Comparison of ENCODE assay signal across 28 cellular contexts in the genomic region with DNA sequence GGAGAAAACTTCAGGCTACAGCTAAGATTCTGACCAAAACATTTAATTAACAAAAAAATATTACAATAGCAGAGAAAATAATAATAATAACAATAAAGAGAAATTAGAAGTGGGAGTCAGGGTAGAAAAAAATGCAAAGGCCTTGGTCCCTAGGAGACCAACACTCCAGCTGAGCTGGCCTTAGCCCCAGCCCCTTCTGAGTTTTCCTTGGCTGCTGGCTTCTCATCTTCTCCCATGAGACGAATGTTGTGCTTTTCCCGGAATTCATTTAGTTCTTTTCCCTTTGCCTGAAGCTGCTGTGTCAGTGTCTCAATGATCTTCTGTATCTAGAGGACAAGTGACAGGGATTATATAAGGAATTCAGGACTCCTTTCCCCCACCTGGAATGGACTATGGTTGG. TPM values are rescaled to one million over a fixed set of nuclear protein-coding genes. Genes with fewer than 3 reads are reported as not detected.
"Had no signal": no experiment of that assay in that cellular context is flagged by ENCODE, and none has a peak within 500 bp of the region (broad histone marks: within the 10 kb centered on the region; RNA-seq: fewer than 3 reads in every experiment).

No MANE protein-coding gene starts in this region.

- H3K4me3 Mint-ChIP-seq: activated CD8-positive, alpha-beta T cell treated with anti-CD3 and anti-CD28 coated beads for 36 hours; activated naive CD8-positive, alpha-beta T cell treated with anti-CD3 and anti-CD28 coated beads, Interleukin-2, amount 50 U/mL, for 24 hours; activated T-helper 1 cell treated with anti-CD3 and anti-CD28 coated beads, Interleukin-12 subunit alpha, Interleukin-12 subunit beta, Interleukin-2, Interleukin-4 antibody, amounts not matched to agents 30 ng/mL and 10 ng/mL and 1 ng/mL, durations not matched to agents 14 hours and 24 hours and 36 hours; T-helper 1 cell treated with Interleukin-12 subunit alpha and Interleukin-12 subunit beta and Interleukin-4 antibody, amounts not matched to agents 30 μg/mL and 1 μg/mL, for 36 hours had no signal

- H3K9me3 ChIP-seq: Peyer's patch, SJCRH30 had no signal

- H3K27ac Mint-ChIP-seq: activated CD8-positive, alpha-beta T cell treated with anti-CD3 and anti-CD28 coated beads for 36 hours; activated naive CD4-positive, alpha-beta T cell treated with anti-CD3 and anti-CD28 coated beads, Interleukin-2, amount 50 U/mL, for 72 hours; activated naive CD8-positive, alpha-beta T cell treated with anti-CD3 and anti-CD28 coated beads, Interleukin-2, amount 50 U/mL, for 24 hours; activated T-helper 1 cell treated with anti-CD3 and anti-CD28 coated beads, Interleukin-12 subunit alpha, Interleukin-12 subunit beta, Interleukin-2, Interleukin-4 antibody, amounts not matched to agents 30 ng/mL and 10 ng/mL and 1 ng/mL, durations not matched to agents 14 hours and 24 hours and 36 hours; brain; T-helper 1 cell treated with Interleukin-12 subunit alpha and Interleukin-12 subunit beta and Interleukin-4 antibody, amounts not matched to agents 30 μg/mL and 1 μg/mL, for 36 hours had no signal

- H3K27me3 ChIP-seq: Peyer's patch, SJCRH30 had no signal

- H3K4me1 ChIP-seq: SJCRH30 had no signal

- H3K27me3 Mint-ChIP-seq: activated CD8-positive, alpha-beta T cell treated with anti-CD3 and anti-CD28 coated beads for 36 hours; activated naive CD8-positive, alpha-beta T cell treated with anti-CD3 and anti-CD28 coated beads, Interleukin-2, amount 50 U/mL, for 24 hours had no signal

- H3K4me3 ChIP-seq: Peyer's patch, SJCRH30 had no signal

- H3K9me3 Mint-ChIP-seq: activated CD8-positive, alpha-beta T cell treated with anti-CD3 and anti-CD28 coated beads for 36 hours; activated naive CD4-positive, alpha-beta T cell treated with anti-CD3 and anti-CD28 coated beads, Interleukin-2, amount 50 U/mL, for 72 hours; activated naive CD8-positive, alpha-beta T cell treated with anti-CD3 and anti-CD28 coated beads, Interleukin-2, amount 50 U/mL, for 24 hours; activated T-helper 1 cell treated with anti-CD3 and anti-CD28 coated beads, Interleukin-12 subunit alpha, Interleukin-12 subunit beta, Interleukin-2, Interleukin-4 antibody, amounts not matched to agents 30 ng/mL and 10 ng/mL and 1 ng/mL, durations not matched to agents 14 hours and 24 hours and 36 hours; T-helper 1 cell treated with Interleukin-12 subunit alpha and Interleukin-12 subunit beta and Interleukin-4 antibody, amounts not matched to agents 30 μg/mL and 1 μg/mL, for 36 hours had no signal

- DNase-seq: activated CD4-positive, alpha-beta T cell treated with anti-CD3 and anti-CD28 coated beads for 4 hours; activated CD8-positive, alpha-beta memory T cell treated with anti-CD3 and anti-CD28 coated beads, Interleukin-2, amount 50 U/mL, for 48 hours; activated CD8-positive, alpha-beta T cell treated with anti-CD3 and anti-CD28 coated beads for 36 hours; activated effector memory CD4-positive, alpha-beta T cell treated with anti-CD3 and anti-CD28 coated beads, Interleukin-2, amount 50 U/mL, for 16 hours; activated naive CD4-positive, alpha-beta T cell treated with Interleukin-2 at 50 U/mL for 16 hours; activated naive CD8-positive, alpha-beta T cell treated with anti-CD3 and anti-CD28 coated beads, Interleukin-2, amount 50 U/mL, for 24 hours; activated T-cell treated with anti-CD3 and anti-CD28 coated beads, Interleukin-2, amount 50 U/mL, for 1 hour; amygdala; KG1; NCI-H1092; NCI-H1417; NCI-H1930; NCI-H2171; NCI-H226; NCI-H526; NCI-H774; Peyer's patch; Right ventricle myocardium superior; SJCRH30 had no signal

- H3K27ac ChIP-seq: Peyer's patch, SJCRH30 had no signal

- ATAC-seq: activated CD4-positive, CD25-positive, alpha-beta regulatory T cell treated with anti-CD3 and anti-CD28 coated beads, Interleukin-2, amount 50 U/mL, for 24 hours; activated CD8-positive, alpha-beta T cell treated with anti-CD3 and anti-CD28 coated beads for 36 hours; activated naive CD4-positive, alpha-beta T cell treated with anti-CD3 and anti-CD28 coated beads, Interleukin-2, amount 50 U/mL, for 72 hours; activated naive CD8-positive, alpha-beta T cell treated with anti-CD3 and anti-CD28 coated beads, Interleukin-2, amount 50 U/mL, for 24 hours; SK-N-SH treated with all-trans-retinoic acid at 6 μM for 48 hours had no signal

RNA-seq across cellular contexts. Expression of a gene that starts 2.4 kb away (rescaled TPM):
- total RNA-seq: activated T-helper 1 cell treated with anti-CD3 and anti-CD28 coated beads, Interleukin-12 subunit alpha, Interleukin-12 subunit beta, Interleukin-2, Interleukin-4 antibody, amounts not matched to agents 30 ng/mL and 10 ng/mL and 1 ng/mL, durations not matched to agents 14 hours and 24 hours and 36 hours; SJCRH30 had no signal

RNA-seq across cellular contexts. Expression of a gene that starts 11.2 kb away (rescaled TPM):
- total RNA-seq: activated CD8-positive, alpha-beta T cell treated with anti-CD3 and anti-CD28 coated beads for 36 hours; activated T-helper 1 cell treated with anti-CD3 and anti-CD28 coated beads, Interleukin-12 subunit alpha, Interleukin-12 subunit beta, Interleukin-2, Interleukin-4 antibody, amounts not matched to agents 30 ng/mL and 10 ng/mL and 1 ng/mL, durations not matched to agents 14 hours and 24 hours and 36 hours; LHCN-M2; M059J; OCI-LY7; Right ventricle myocardium superior had no signal

RNA-seq across cellular contexts. Expression of a gene that starts 30.8 kb away (rescaled TPM):
- total RNA-seq: LHCN-M2 had no signal
